Comparison of ENCODE assay signal across 1 cellular context in the genomic region with DNA sequence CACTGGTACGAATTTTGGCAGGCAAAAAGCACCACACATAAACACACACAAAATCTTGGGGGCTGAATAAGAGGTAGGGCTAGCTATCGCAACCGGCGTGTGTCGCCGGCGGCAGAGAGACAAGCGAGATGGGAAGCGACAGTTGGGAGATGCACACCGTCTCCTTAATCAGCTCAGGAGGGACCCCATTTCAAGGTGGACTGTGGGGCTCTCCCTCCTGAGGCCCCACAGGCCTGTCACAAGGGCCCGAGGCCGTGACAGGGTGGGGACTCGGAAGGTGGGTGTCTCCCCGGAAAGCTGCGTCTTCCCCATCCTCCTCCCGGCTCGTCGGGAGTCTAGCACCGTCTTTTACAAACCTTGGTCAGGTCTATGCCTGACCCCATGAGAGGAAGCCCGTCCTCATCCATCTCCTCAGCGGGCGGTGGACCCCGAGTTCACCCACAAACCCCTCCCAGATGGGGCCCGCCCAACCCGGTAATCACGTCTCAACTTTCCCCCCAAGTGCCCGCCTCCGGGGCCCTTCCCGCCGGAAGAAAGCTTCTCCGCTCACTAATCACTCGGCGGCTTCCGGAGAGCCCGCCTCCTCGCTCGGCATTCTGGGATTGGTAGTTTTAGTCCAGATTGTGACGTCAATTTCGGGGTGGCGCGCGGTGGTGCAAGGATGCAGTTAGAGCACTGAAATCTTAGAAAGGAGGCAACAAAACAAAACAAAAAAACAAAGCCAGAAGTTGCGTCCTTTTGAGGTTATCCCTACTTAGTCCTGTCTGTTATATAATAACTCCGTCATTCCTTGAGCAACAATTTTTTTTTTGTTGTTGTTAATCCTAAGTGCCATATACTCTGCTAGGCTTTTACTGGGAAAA.
TF ChIP-seq lines count a peak whose summit lies in the region.

A gene with protein sequence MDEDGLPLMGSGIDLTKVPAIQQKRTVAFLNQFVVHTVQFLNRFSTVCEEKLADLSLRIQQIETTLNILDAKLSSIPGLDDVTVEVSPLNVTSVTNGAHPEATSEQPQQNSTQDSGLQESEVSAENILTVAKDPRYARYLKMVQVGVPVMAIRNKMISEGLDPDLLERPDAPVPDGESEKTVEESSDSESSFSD (minus strand): TSS at position 436 of the 863 bp plus-strand sequence. CDS start 29 bp downstream, at position 407.

TF ChIP-seq in HepG2, 621 proteins besides CTCF, POLR2A, EP300 and RAD21 (continued from another document and continues in another):
- no peak for TF ChIP-seq SMAD9 (CRISPR knock-in tag; IDR thresholded peaks at IDR 0.05)
- no peak for TF ChIP-seq GATA4 (IDR thresholded peaks at IDR 0.05; ENCODE audit: borderline replicate concordance, low read depth)
- no peak for TF ChIP-seq MLLT10 (CRISPR knock-in tag; IDR thresholded peaks at IDR 0.05)
- TF ChIP-seq ZNF496 (CRISPR knock-in tag; IDR thresholded peaks at IDR 0.05; ENCODE audit: insufficient replicate concordance) = no peak
- no peak for TF ChIP-seq ZKSCAN5 (CRISPR knock-in tag; IDR thresholded peaks at IDR 0.05)
- TF ChIP-seq, protein P1, sequence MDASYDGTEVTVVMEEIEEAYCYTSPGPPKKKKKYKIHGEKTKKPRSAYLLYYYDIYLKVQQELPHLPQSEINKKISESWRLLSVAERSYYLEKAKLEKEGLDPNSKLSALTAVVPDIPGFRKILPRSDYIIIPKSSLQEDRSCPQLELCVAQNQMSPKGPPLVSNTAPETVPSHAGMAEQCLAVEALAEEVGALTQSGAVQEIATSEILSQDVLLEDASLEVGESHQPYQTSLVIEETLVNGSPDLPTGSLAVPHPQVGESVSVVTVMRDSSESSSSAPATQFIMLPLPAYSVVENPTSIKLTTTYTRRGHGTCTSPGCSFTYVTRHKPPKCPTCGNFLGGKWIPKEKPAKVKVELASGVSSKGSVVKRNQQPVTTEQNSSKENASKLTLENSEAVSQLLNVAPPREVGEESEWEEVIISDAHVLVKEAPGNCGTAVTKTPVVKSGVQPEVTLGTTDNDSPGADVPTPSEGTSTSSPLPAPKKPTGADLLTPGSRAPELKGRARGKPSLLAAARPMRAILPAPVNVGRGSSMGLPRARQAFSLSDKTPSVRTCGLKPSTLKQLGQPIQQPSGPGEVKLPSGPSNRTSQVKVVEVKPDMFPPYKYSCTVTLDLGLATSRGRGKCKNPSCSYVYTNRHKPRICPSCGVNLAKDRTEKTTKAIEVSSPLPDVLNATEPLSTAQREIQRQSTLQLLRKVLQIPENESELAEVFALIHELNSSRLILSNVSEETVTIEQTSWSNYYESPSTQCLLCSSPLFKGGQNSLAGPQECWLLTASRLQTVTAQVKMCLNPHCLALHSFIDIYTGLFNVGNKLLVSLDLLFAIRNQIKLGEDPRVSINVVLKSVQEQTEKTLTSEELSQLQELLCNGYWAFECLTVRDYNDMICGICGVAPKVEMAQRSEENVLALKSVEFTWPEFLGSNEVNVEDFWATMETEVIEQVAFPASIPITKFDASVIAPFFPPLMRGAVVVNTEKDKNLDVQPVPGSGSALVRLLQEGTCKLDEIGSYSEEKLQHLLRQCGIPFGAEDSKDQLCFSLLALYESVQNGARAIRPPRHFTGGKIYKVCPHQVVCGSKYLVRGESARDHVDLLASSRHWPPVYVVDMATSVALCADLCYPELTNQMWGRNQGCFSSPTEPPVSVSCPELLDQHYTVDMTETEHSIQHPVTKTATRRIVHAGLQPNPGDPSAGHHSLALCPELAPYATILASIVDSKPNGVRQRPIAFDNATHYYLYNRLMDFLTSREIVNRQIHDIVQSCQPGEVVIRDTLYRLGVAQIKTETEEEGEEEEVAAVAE (CRISPR knock-in tag; IDR thresholded peaks at IDR 0.05; ENCODE audit: borderline replicate concordance) = peak; percentile 70; the same call in 1 of the 2 replicates
- TF ChIP-seq ZNF383 (CRISPR knock-in tag; IDR thresholded peaks at IDR 0.05; ENCODE audit: borderline replicate concordance) = no peak
- TF ChIP-seq, protein P2, sequence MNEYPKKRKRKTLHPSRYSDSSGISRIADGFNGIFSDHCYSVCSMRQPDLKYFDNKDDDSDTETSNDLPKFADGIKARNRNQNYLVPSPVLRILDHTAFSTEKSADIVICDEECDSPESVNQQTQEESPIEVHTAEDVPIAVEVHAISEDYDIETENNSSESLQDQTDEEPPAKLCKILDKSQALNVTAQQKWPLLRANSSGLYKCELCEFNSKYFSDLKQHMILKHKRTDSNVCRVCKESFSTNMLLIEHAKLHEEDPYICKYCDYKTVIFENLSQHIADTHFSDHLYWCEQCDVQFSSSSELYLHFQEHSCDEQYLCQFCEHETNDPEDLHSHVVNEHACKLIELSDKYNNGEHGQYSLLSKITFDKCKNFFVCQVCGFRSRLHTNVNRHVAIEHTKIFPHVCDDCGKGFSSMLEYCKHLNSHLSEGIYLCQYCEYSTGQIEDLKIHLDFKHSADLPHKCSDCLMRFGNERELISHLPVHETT (CRISPR knock-in tag; conservative IDR thresholded peaks at IDR 0.05) = peak; percentile 53; the same call in 1 of the 2 replicates
- TF ChIP-seq, protein P3, sequence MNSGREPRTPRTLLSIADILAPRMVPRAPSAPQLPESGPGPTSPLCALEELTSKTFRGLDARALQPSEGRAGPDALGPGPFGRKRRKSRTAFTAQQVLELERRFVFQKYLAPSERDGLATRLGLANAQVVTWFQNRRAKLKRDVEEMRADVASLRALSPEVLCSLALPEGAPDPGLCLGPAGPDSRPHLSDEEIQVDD (CRISPR knock-in tag; IDR thresholded peaks at IDR 0.05; ENCODE audit: borderline replicate concordance) = no peak
- TF ChIP-seq ZNF761 (CRISPR knock-in tag; conservative IDR thresholded peaks at IDR 0.05) = 0 out of 2 replicates have a peak, but pooled peaks have one; percentile 47
- TF ChIP-seq FOXP1 (IDR thresholded peaks at IDR 0.05) = no peak
- TF ChIP-seq FOXP1 (CRISPR knock-in tag; IDR thresholded peaks at IDR 0.05) = no peak
- TF ChIP-seq, protein P4, sequence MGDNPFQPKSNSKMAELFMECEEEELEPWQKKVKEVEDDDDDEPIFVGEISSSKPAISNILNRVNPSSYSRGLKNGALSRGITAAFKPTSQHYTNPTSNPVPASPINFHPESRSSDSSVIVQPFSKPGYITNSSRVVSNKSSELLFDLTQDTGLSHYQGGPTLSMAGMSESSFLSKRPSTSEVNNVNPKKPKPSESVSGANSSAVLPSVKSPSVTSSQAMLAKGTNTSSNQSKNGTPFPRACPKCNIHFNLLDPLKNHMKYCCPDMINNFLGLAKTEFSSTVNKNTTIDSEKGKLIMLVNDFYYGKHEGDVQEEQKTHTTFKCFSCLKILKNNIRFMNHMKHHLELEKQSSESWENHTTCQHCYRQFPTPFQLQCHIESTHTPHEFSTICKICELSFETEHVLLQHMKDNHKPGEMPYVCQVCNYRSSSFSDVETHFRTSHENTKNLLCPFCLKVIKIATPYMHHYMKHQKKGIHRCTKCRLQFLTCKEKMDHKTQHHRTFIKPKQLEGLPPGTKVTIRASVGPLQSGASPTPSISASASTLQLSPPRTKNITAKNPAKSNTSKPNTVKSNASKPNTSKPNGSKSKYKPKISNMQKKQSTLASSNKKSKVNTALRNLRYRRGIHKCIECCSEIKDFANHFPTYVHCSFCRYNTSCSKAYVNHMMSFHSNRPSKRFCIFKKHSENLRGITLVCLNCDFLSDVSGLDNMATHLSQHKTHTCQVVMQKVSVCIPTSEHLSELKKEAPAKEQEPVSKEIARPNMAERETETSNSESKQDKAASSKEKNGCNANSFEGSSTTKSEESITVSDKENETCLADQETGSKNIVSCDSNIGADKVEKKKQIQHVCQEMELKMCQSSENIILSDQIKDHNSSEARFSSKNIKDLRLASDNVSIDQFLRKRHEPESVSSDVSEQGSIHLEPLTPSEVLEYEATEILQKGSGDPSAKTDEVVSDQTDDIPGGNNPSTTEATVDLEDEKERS (CRISPR knock-in tag; IDR thresholded peaks at IDR 0.05) = no peak
- TF ChIP-seq MIXL1 (CRISPR knock-in tag; IDR thresholded peaks at IDR 0.05) = 0 out of 2 replicates have a peak, but pooled peaks have one; percentile 20
- 0 out of 2 replicates have a peak, but pooled peaks have one; percentile 17 for TF ChIP-seq FOXO1 (CRISPR knock-in tag; IDR thresholded peaks at IDR 0.05)
- 0 out of 2 replicates have a peak, but pooled peaks have one; percentile 3 for TF ChIP-seq BCL6 (CRISPR knock-in tag; IDR thresholded peaks at IDR 0.05)
- TF ChIP-seq HDAC6 (IDR thresholded peaks at IDR 0.05; ENCODE audit: low read depth, low read length) = no peak
- no peak for TF ChIP-seq PTBP1 (IDR thresholded peaks at IDR 0.05; ENCODE audit: low read depth, low read length, poor library complexity, severe bottlenecking)
- TF ChIP-seq AGO1 (IDR thresholded peaks at IDR 0.05; ENCODE audit: low read depth, low read length, poor library complexity, severe bottlenecking) = no peak
- no peak; the same call in 1 of the 2 replicates for TF ChIP-seq SALL2 (CRISPR knock-in tag; IDR thresholded peaks at IDR 0.05)
- no peak for TF ChIP-seq KAT7 (CRISPR knock-in tag; IDR thresholded peaks at IDR 0.05; ENCODE audit: borderline replicate concordance)
- no peak for TF ChIP-seq NKX3-1 (CRISPR knock-in tag; IDR thresholded peaks at IDR 0.05)
- TF ChIP-seq, protein P5, sequence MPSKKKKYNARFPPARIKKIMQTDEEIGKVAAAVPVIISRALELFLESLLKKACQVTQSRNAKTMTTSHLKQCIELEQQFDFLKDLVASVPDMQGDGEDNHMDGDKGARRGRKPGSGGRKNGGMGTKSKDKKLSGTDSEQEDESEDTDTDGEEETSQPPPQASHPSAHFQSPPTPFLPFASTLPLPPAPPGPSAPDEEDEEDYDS (CRISPR knock-in tag; IDR thresholded peaks at IDR 0.05) = no peak; the same call in 1 of the 2 replicates
- TF ChIP-seq U2AF1 (optimal IDR thresholded peaks at IDR 0.05; ENCODE audit: low read depth, low read length) = no peak
- TF ChIP-seq, protein P6, sequence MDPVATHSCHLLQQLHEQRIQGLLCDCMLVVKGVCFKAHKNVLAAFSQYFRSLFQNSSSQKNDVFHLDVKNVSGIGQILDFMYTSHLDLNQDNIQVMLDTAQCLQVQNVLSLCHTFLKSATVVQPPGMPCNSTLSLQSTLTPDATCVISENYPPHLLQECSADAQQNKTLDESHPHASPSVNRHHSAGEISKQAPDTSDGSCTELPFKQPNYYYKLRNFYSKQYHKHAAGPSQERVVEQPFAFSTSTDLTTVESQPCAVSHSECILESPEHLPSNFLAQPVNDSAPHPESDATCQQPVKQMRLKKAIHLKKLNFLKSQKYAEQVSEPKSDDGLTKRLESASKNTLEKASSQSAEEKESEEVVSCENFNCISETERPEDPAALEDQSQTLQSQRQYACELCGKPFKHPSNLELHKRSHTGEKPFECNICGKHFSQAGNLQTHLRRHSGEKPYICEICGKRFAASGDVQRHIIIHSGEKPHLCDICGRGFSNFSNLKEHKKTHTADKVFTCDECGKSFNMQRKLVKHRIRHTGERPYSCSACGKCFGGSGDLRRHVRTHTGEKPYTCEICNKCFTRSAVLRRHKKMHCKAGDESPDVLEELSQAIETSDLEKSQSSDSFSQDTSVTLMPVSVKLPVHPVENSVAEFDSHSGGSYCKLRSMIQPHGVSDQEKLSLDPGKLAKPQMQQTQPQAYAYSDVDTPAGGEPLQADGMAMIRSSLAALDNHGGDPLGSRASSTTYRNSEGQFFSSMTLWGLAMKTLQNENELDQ (CRISPR knock-in tag; IDR thresholded peaks at IDR 0.05; ENCODE audit: borderline replicate concordance) = no peak
- TF ChIP-seq ZNF335 (CRISPR knock-in tag; IDR thresholded peaks at IDR 0.05) = no peak
- TF ChIP-seq, protein P7, sequence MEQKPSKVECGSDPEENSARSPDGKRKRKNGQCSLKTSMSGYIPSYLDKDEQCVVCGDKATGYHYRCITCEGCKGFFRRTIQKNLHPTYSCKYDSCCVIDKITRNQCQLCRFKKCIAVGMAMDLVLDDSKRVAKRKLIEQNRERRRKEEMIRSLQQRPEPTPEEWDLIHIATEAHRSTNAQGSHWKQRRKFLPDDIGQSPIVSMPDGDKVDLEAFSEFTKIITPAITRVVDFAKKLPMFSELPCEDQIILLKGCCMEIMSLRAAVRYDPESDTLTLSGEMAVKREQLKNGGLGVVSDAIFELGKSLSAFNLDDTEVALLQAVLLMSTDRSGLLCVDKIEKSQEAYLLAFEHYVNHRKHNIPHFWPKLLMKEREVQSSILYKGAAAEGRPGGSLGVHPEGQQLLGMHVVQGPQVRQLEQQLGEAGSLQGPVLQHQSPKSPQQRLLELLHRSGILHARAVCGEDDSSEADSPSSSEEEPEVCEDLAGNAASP (CRISPR knock-in tag; IDR thresholded peaks at IDR 0.05; ENCODE audit: borderline replicate concordance) = no peak
- TF ChIP-seq ARNT2 (CRISPR knock-in tag; IDR thresholded peaks at IDR 0.05; ENCODE audit: low read depth) = no peak
- TF ChIP-seq ERF (CRISPR knock-in tag; IDR thresholded peaks at IDR 0.05) = peak; percentile 46; the same call in 1 of the 2 replicates
- TF ChIP-seq ZNF367 (CRISPR knock-in tag; IDR thresholded peaks at IDR 0.05; ENCODE audit: borderline replicate concordance) = no peak
- TF ChIP-seq ZNF546 (CRISPR knock-in tag; conservative IDR thresholded peaks at IDR 0.05) = no peak; the same call in 1 of the 2 replicates
- TF ChIP-seq RORA (CRISPR knock-in tag; IDR thresholded peaks at IDR 0.05) = no peak
- TF ChIP-seq RNF2 (conservative IDR thresholded peaks at IDR 0.05; ENCODE audit: low read depth) = no peak
- TF ChIP-seq, protein P8, sequence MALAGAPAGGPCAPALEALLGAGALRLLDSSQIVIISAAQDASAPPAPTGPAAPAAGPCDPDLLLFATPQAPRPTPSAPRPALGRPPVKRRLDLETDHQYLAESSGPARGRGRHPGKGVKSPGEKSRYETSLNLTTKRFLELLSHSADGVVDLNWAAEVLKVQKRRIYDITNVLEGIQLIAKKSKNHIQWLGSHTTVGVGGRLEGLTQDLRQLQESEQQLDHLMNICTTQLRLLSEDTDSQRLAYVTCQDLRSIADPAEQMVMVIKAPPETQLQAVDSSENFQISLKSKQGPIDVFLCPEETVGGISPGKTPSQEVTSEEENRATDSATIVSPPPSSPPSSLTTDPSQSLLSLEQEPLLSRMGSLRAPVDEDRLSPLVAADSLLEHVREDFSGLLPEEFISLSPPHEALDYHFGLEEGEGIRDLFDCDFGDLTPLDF (CRISPR knock-in tag; IDR thresholded peaks at IDR 0.05) = peak; percentile 80
- TF ChIP-seq, protein P9, sequence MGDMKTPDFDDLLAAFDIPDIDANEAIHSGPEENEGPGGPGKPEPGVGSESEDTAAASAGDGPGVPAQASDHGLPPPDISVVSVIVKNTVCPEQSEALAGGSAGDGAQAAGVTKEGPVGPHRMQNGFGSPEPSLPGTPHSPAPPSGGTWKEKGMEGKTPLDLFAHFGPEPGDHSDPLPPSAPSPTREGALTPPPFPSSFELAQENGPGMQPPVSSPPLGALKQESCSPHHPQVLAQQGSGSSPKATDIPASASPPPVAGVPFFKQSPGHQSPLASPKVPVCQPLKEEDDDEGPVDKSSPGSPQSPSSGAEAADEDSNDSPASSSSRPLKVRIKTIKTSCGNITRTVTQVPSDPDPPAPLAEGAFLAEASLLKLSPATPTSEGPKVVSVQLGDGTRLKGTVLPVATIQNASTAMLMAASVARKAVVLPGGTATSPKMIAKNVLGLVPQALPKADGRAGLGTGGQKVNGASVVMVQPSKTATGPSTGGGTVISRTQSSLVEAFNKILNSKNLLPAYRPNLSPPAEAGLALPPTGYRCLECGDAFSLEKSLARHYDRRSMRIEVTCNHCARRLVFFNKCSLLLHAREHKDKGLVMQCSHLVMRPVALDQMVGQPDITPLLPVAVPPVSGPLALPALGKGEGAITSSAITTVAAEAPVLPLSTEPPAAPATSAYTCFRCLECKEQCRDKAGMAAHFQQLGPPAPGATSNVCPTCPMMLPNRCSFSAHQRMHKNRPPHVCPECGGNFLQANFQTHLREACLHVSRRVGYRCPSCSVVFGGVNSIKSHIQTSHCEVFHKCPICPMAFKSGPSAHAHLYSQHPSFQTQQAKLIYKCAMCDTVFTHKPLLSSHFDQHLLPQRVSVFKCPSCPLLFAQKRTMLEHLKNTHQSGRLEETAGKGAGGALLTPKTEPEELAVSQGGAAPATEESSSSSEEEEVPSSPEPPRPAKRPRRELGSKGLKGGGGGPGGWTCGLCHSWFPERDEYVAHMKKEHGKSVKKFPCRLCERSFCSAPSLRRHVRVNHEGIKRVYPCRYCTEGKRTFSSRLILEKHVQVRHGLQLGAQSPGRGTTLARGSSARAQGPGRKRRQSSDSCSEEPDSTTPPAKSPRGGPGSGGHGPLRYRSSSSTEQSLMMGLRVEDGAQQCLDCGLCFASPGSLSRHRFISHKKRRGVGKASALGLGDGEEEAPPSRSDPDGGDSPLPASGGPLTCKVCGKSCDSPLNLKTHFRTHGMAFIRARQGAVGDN (CRISPR knock-in tag; IDR thresholded peaks at IDR 0.05) = peak; percentile 76
